ENCODE assay signal across 19 cellular contexts in genomic region chr6:38974389-38975133, GRCh38.
DNase-seq lines count a peak whose midpoint lies in the region; ATAC-seq and TF ChIP-seq lines count a peak whose summit lies in the region.
"Had no signal": no experiment of that assay in that cellular context is flagged by ENCODE, and none has a peak within 500 bp of the region (broad histone marks: within the 10 kb centered on the region; RNA-seq: fewer than 3 reads in every experiment).

No MANE protein-coding gene starts in this region.

- peaks cover 0 to 30% (median 13%) of the 10 kb centered on the region in 4 donors for H3K4me1 ChIP-seq in right lobe of liver
- H3K4me1 ChIP-seq: SJSA1 had no signal

- peaks cover 5% of the 10 kb centered on the region for H3K4me1 Mint-ChIP-seq in activated T-helper 2 cell treated with anti-CD3 and anti-CD28 coated beads, Interferon-gamma antibody, Interleukin-2, Interleukin-4, amounts not matched to agents 10 μg/mL and 5 μg/mL and 100 μg/mL, durations not matched to agents 14 hours and 24 hours and 36 hours (ENCODE audit: low read depth)

- ATAC-seq in right lobe of liver (peak; percentile 72 to 81 (median 74)), GM18870 (IDR thresholded peaks at IDR 0.05; ENCODE audit: unreplicated experiment) (no peak)

- H3K27me3 Mint-ChIP-seq in activated T-helper 2 cell treated with anti-CD3 and anti-CD28 coated beads, Interferon-gamma antibody, Interleukin-2, Interleukin-4, amounts not matched to agents 10 μg/mL and 5 μg/mL and 100 μg/mL, durations not matched to agents 14 hours and 24 hours and 36 hours (ENCODE audit: low read depth): peaks cover 50% of the 10 kb centered on the region

- intact Hi-C loops in right lobe of liver (cut with DNase I): loop anchor here in 1 of 2 donors (10.0 kb wide), 1 partner anchor 330 kb away; no protein-coding TSS in a partner anchor
- intact Hi-C loops in activated T-helper 2 cell treated with anti-CD3 and anti-CD28 coated beads, Interferon-gamma antibody, Interleukin-2, Interleukin-4, amounts not matched to agents 10 μg/mL and 5 μg/mL and 100 μg/mL, durations not matched to agents 14 hours and 24 hours and 36 hours (cut with micrococcal nuclease): loop anchor here (10.0 kb wide), 2 partner anchors 100 to 190 kb away; no protein-coding TSS in a partner anchor
- intact Hi-C loops in head of caudate nucleus (cut with DNase I): loop anchor here (10.0 kb wide), 1 partner anchor 330 kb away; no protein-coding TSS in a partner anchor

- H3K27me3 ChIP-seq in BJ (ENCODE audit: control insufficient read depth, insufficient read depth, low read length) (no peaks in the 10 kb centered on the region; the same call in 1 of the 2 replicates), right lobe of liver (peaks cover 0 to 2% of the 10 kb centered on the region in 2 donors)

- H3K4me3 Mint-ChIP-seq in activated T-helper 2 cell treated with anti-CD3 and anti-CD28 coated beads, Interferon-gamma antibody, Interleukin-2, Interleukin-4, amounts not matched to agents 10 μg/mL and 5 μg/mL and 100 μg/mL, durations not matched to agents 14 hours and 24 hours and 36 hours (ENCODE audit: low read depth): no peak overlapping the region
- H3K4me3 Mint-ChIP-seq: activated naive CD8-positive, alpha-beta T cell had no signal

- H3K9me3 Mint-ChIP-seq in activated T-helper 2 cell treated with anti-CD3 and anti-CD28 coated beads, Interferon-gamma antibody, Interleukin-2, Interleukin-4, amounts not matched to agents 10 μg/mL and 5 μg/mL and 100 μg/mL, durations not matched to agents 14 hours and 24 hours and 36 hours: no peaks in the 10 kb centered on the region

- no peaks in the 10 kb centered on the region for H3K9me3 ChIP-seq in right lobe of liver
- H3K9me3 ChIP-seq: neutrophil, SJSA1 had no signal

- no peaks in the 10 kb centered on the region for H3K36me3 Mint-ChIP-seq in activated T-helper 2 cell treated with anti-CD3 and anti-CD28 coated beads, Interferon-gamma antibody, Interleukin-2, Interleukin-4, amounts not matched to agents 10 μg/mL and 5 μg/mL and 100 μg/mL, durations not matched to agents 14 hours and 24 hours and 36 hours (ENCODE audit: low read depth)
- H3K36me3 Mint-ChIP-seq: activated naive CD8-positive, alpha-beta T cell had no signal

- CTCF ChIA-PET in BJ (lab: Yijun Ruan, JAX): interaction anchor here (1.1 to 6.2 kb wide), 5 partner anchors 10 to 335 kb away, joined by 3 to 50 read pairs (median 4); no protein-coding TSS in a partner anchor

- no peak overlapping the region for H3K27ac Mint-ChIP-seq in activated T-helper 2 cell treated with anti-CD3 and anti-CD28 coated beads, Interferon-gamma antibody, Interleukin-2, Interleukin-4, amounts not matched to agents 10 μg/mL and 5 μg/mL and 100 μg/mL, durations not matched to agents 14 hours and 24 hours and 36 hours
- H3K27ac Mint-ChIP-seq: activated naive CD8-positive, alpha-beta T cell had no signal

- TF ChIP-seq CTCF in BJ (IDR thresholded peaks at IDR 0.05; ENCODE audit: insufficient read depth, low read depth, low read length): no peak
- TF ChIP-seq CTCF in right lobe of liver (IDR thresholded peaks at IDR 0.05): no peak

- H3K4me3 ChIP-seq in BJ (ENCODE audit: low read depth, low read length): no peak overlapping the region
- H3K4me3 ChIP-seq in right lobe of liver: no peak overlapping the region
- H3K4me3 ChIP-seq: SJSA1 had no signal

- H3K36me3 ChIP-seq in BJ (ENCODE audit: control insufficient read depth, insufficient read depth, low read length) (no peaks in the 10 kb centered on the region), right lobe of liver (no peaks in the 10 kb centered on the region)
- H3K36me3 ChIP-seq: neutrophil, SJSA1 had no signal

- no peak for TF ChIP-seq POLR2A in right lobe of liver (IDR thresholded peaks at IDR 0.05)

- POLR2A ChIA-PET in BJ (lab: Charles Lee): no interaction called here

- DNase-seq in BJ (ENCODE audit: low read depth) (peak; percentile 22), GM04504 (ENCODE audit: low read depth) (peak; percentile 20), amniotic epithelial cell (ENCODE audit: low read depth) (peak; percentile 52), right lobe of liver (no peak), COLO829 (ENCODE audit: low spot score) (no peak), head of caudate nucleus (no peak)
- no peak for DNase-seq in activated T-helper 2 cell treated with anti-CD3 and anti-CD28 coated beads, Interferon-gamma antibody, Interleukin-2, Interleukin-4, amounts not matched to agents 10 μg/mL and 5 μg/mL and 100 μg/mL, durations not matched to agents 14 hours and 24 hours and 36 hours (ENCODE audit: low spot score)
- DNase-seq: activated CD4-positive, alpha-beta T cell treated with anti-CD3 and anti-CD28 coated beads, Interleukin-2, amount 50 U/mL, for 1 hour; activated T-cell treated with anti-CD3 and anti-CD28 coated beads, Interleukin-2, amount 50 U/mL, for 1 hour; C1 segment of cervical spinal cord; effector memory CD4-positive, alpha-beta T cell; foreskin melanocyte; NCI-H2227 treated with DMSO at 0.1 percent for 48 hours; stimulated activated naive CD4-positive, alpha-beta T cell treated with Interleukin-2 at 50 U/mL for 16 hours; T1000 had no signal

- peak overlapping the region in 1 of 3 donors; percentile 29 for H3K27ac ChIP-seq in right lobe of liver
- H3K27ac ChIP-seq: neutrophil, SJSA1 had no signal

- whole genome bisulfite sequencing in right lobe of liver (ENCODE audit: insufficient coverage, low coverage, low lambda C conversion rate, missing lambda C conversion rate): 45% methylated on average over 7 of the region's 7 CpGs

Comparison
In these comparisons a context has a peak if more than half of its experiments do, and no peak if none do; other contexts are left out.
1. DNase-seq: peak in BJ (single experiment), GM04504 (single experiment) and amniotic epithelial cell (single experiment); none in right lobe of liver (0 of 3), COLO829 (single experiment), activated T-helper 2 cell treated with anti-CD3 and anti-CD28 coated beads, Interferon-gamma antibody, Interleukin-2, Interleukin-4, amounts not matched to agents 10 μg/mL and 5 μg/mL and 100 μg/mL, durations not matched to agents 14 hours and 24 hours and 36 hours (single experiment) and head of caudate nucleus (0 of 42).